In the genomic region with DNA sequence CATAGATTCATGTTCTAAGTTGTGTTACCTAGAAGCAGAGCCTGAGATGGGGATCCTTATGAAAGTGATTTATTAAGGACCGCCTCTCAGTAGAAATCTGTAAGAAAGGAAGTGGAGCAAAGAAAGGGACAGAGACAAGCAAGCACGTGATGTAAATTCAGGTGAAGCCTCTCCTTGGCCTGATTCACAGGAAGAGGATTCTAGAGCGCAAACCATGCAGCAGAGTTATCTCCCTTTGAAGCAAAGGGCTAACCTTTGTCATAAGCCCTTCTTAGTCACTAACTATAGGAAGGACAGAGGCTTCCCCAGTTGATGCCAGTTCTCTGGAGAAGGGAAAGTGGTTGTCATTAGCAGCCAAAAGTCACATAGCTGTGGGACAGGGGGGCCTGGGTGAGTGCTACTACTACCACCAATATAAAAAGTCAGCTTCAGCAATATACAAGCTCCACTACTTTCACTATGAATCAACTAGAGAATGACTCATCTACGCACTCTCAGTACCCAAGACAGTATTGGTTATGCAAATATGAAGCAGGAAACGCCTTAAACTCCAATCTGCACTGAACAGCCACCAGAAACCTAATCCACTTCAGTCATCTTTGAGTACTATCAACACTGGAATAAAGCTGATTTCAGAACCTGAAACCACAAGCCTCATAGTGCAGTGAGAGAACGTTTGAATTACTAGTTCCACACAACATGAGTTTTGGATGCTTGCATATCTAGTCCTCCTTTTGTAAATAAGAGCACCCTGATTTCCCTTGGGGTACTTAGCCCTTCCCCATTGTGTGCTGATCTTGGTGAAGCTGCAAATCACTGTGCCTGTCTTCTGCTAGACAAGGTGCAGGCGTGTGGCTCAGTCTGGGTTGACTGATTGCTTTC, we compare ENCODE assay signal across 1 cellular context.
TF ChIP-seq lines count a peak whose summit lies in the region.

No MANE protein-coding gene starts in this region.

TF ChIP-seq in K562, 482 proteins besides CTCF, POLR2A, EP300 and RAD21 (continued from another document and continues in another):
- no peak for TF ChIP-seq MGA (IDR thresholded peaks at IDR 0.05)
- TF ChIP-seq PHB (CRISPR knock-in tag; IDR thresholded peaks at IDR 0.05), result no peak
- TF ChIP-seq CHD7 (IDR thresholded peaks at IDR 0.05; ENCODE audit: low read depth, low read length), result no peak
- no peak for TF ChIP-seq L3MBTL2 (IDR thresholded peaks at IDR 0.05)
- TF ChIP-seq, protein P1, sequence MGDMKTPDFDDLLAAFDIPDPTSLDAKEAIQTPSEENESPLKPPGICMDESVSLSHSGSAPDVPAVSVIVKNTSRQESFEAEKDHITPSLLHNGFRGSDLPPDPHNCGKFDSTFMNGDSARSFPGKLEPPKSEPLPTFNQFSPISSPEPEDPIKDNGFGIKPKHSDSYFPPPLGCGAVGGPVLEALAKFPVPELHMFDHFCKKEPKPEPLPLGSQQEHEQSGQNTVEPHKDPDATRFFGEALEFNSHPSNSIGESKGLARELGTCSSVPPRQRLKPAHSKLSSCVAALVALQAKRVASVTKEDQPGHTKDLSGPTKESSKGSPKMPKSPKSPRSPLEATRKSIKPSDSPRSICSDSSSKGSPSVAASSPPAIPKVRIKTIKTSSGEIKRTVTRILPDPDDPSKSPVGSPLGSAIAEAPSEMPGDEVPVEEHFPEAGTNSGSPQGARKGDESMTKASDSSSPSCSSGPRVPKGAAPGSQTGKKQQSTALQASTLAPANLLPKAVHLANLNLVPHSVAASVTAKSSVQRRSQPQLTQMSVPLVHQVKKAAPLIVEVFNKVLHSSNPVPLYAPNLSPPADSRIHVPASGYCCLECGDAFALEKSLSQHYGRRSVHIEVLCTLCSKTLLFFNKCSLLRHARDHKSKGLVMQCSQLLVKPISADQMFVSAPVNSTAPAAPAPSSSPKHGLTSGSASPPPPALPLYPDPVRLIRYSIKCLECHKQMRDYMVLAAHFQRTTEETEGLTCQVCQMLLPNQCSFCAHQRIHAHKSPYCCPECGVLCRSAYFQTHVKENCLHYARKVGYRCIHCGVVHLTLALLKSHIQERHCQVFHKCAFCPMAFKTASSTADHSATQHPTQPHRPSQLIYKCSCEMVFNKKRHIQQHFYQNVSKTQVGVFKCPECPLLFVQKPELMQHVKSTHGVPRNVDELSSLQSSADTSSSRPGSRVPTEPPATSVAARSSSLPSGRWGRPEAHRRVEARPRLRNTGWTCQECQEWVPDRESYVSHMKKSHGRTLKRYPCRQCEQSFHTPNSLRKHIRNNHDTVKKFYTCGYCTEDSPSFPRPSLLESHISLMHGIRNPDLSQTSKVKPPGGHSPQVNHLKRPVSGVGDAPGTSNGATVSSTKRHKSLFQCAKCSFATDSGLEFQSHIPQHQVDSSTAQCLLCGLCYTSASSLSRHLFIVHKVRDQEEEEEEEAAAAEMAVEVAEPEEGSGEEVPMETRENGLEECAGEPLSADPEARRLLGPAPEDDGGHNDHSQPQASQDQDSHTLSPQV (IDR thresholded peaks at IDR 0.05), result no peak
- TF ChIP-seq CEBPG (CRISPR knock-in tag; IDR thresholded peaks at IDR 0.05), result no peak
- no peak for TF ChIP-seq CEBPG (tag; conservative IDR thresholded peaks at IDR 0.05 in 1 of 2, IDR thresholded peaks at IDR 0.05 in 1 of 2)
- no peak; the same call in 1 of the 2 replicates for TF ChIP-seq ZNF263 (CRISPR knock-in tag; IDR thresholded peaks at IDR 0.05; ENCODE audit: borderline replicate concordance)
- no peak for TF ChIP-seq ARID2 (IDR thresholded peaks at IDR 0.05)
- no peak for TF ChIP-seq EGR1 (conservative IDR thresholded peaks at IDR 0.05)
- TF ChIP-seq GABPB1 (CRISPR knock-in tag; IDR thresholded peaks at IDR 0.05), result no peak
- no peak for TF ChIP-seq PURB (CRISPR knock-in tag; IDR thresholded peaks at IDR 0.05; ENCODE audit: low read depth)
